In genomic region chr10:34526186-34526585, GRCh38 we compare ENCODE assay signal across 10 cellular contexts.
DNase-seq lines count a peak whose midpoint lies in the region; TF ChIP-seq lines count a peak whose summit lies in the region.
"Had no signal": no experiment of that assay in that cellular context is flagged by ENCODE, and none has a peak within 500 bp of the region (broad histone marks: within the 10 kb centered on the region; RNA-seq: fewer than 3 reads in every experiment).

No MANE protein-coding gene starts in this region.

- no peaks in the 10 kb centered on the region for H3K27me3 ChIP-seq in adipocyte (replicated peaks; ENCODE audit: control insufficient read depth, insufficient read depth, low read length)
- H3K27me3 ChIP-seq in iPS-18a (ENCODE audit: control insufficient read depth, insufficient read depth, low read length), result no peaks in the 10 kb centered on the region
- no peaks in the 10 kb centered on the region for H3K27me3 ChIP-seq in suprapubic skin

- peak overlapping the region; percentile 18 for H3K4me3 ChIP-seq in HFF-Myc (replicated peaks; ENCODE audit: low read depth, low read length)
- H3K4me3 ChIP-seq in adipocyte (ENCODE audit: low read length), result peak overlapping the region; percentile 47
- no peak overlapping the region for H3K4me3 ChIP-seq in iPS-18a (ENCODE audit: low read length)
- no peak overlapping the region for H3K4me3 ChIP-seq in suprapubic skin

- DNase-seq in HFF-Myc (ENCODE audit: extremely low read depth, low read depth) (no peak), adipocyte (ENCODE audit: low read depth) (peak; percentile 48), suprapubic skin (ENCODE audit: low spot score in 2 of 2) (no peak), MV-4-11 (lab: John Stamatoyannopoulos, UW) (no peak), T1000 (lab: John Stamatoyannopoulos, UW) (no peak)
- no peak for DNase-seq in activated CD4-positive, alpha-beta T cell treated with anti-CD3 and anti-CD28 coated beads for 48 hours
- no peak for DNase-seq in activated CD4-positive, CD25-positive, alpha-beta regulatory T cell (lab: John Stamatoyannopoulos, UW)
- DNase-seq: activated naive CD8-positive, alpha-beta T cell treated with anti-CD3 and anti-CD28 coated beads for 36 hours; naive B cell had no signal

- no peak for TF ChIP-seq POLR2A in suprapubic skin (IDR thresholded peaks at IDR 0.05)

- peaks cover 4% of the 10 kb centered on the region for H3K9me3 ChIP-seq in adipocyte (ENCODE audit: control insufficient read depth, low read length)
- H3K9me3 ChIP-seq in iPS-18a (ENCODE audit: control insufficient read depth, low read depth, low read length), result no peaks in the 10 kb centered on the region
- peaks cover 5% of the 10 kb centered on the region for H3K9me3 ChIP-seq in suprapubic skin

- H3K36me3 ChIP-seq in adipocyte (ENCODE audit: control insufficient read depth, insufficient read depth, low read length, severe bottlenecking) (no peaks in the 10 kb centered on the region), iPS-18a (ENCODE audit: control insufficient read depth, low read depth, low read length) (no peaks in the 10 kb centered on the region), suprapubic skin (no peaks in the 10 kb centered on the region)

- peak overlapping the region; percentile 52 for H3K9ac ChIP-seq in adipocyte (ENCODE audit: low read length)
- H3K9ac ChIP-seq in iPS-18a (ENCODE audit: low read length), result no peak overlapping the region

- 64% methylated on average over 3 of the region's 3 CpGs for WGBS in suprapubic skin

- no peak for TF ChIP-seq CTCF in HFF-Myc (IDR thresholded peaks at IDR 0.05; ENCODE audit: low read depth, low read length, missing control alignments)
- no peak for TF ChIP-seq CTCF in suprapubic skin (IDR thresholded peaks at IDR 0.05)

- H3K4me1 ChIP-seq in adipocyte (ENCODE audit: control insufficient read depth, insufficient read depth, low read length) (peaks cover 15% of the 10 kb centered on the region), iPS-18a (ENCODE audit: control insufficient read depth, low read depth, low read length) (peaks cover 32% of the 10 kb centered on the region), suprapubic skin (peaks cover 14% of the 10 kb centered on the region)

- TF ChIP-seq EP300 in suprapubic skin (IDR thresholded peaks at IDR 0.05), result no peak

- H3K27ac ChIP-seq in iPS-18a (ENCODE audit: low read length) (peak overlapping the region; percentile 51), suprapubic skin (peak overlapping the region; percentile 18)

Comparison
In these comparisons a context has a peak if more than half of its experiments do, and no peak if none do; other contexts are left out.
1. H3K4me3 ChIP-seq: peak in HFF-Myc (single experiment) and adipocyte (single experiment); none in iPS-18a (single experiment) and suprapubic skin (single experiment).